12 cellular contexts compared by ENCODE assay signal in the genomic region with DNA sequence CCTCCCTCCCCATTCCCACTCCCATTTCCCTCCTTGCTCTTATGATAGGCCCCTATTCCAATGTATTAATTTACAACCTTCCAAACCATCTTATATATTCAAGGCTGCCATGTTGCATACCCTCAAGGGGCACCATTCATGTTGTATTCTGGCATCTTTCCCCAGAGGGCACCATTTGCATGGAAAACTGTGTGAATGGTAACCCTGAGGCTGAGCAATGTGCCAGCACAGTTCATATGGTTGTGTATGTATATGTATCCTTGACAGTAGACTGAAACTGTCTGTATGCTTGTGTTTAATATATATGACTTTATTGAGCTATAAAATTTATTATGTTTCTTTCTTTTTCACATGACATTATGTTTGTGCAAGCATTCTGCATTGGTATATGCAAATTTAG. TPM values are rescaled to one million over a fixed set of nuclear protein-coding genes. Genes with fewer than 3 reads are reported as not detected.
DNase-seq lines count a peak whose midpoint lies in the region; TF ChIP-seq lines count a peak whose summit lies in the region.
"Had no signal": no experiment of that assay in that cellular context is flagged by ENCODE, and none has a peak within 500 bp of the region (broad histone marks: within the 10 kb centered on the region; RNA-seq: fewer than 3 reads in every experiment).

No MANE protein-coding gene starts in this region.

- no peaks in the 10 kb centered on the region for H3K9me3 ChIP-seq in smooth muscle cell (replicated peaks; ENCODE audit: low read depth)

- H3K27me3 ChIP-seq in smooth muscle cell (ENCODE audit: low read depth): peaks cover 47% of the 10 kb centered on the region

- no peak overlapping the region for H3K4me2 ChIP-seq in smooth muscle cell

- no peaks in the 10 kb centered on the region for H3K36me3 ChIP-seq in smooth muscle cell (ENCODE audit: low read depth)

- DNase-seq in COLO668 (lab: John Stamatoyannopoulos, UW; ENCODE audit: unreplicated experiment) (peak; percentile 35), ELR (ENCODE audit: low read depth) (peak; percentile 36), NCI-H748 (lab: John Stamatoyannopoulos, UW; ENCODE audit: unreplicated experiment) (peak; percentile 67), endothelial cell (ENCODE audit: low spot score) (peak; percentile 9), H4 (ENCODE audit: low spot score) (no peak), smooth muscle cell (lab: John Stamatoyannopoulos, UW; ENCODE audit: unreplicated experiment) (no peak), 8988T (no peak), activated gamma-delta T cell (lab: John Stamatoyannopoulos, UW) (no peak)
- DNase-seq: CD4-positive, CD25-positive, alpha-beta regulatory T cell; SIG-M5 had no signal

- no peaks in the 10 kb centered on the region for H3F3A ChIP-seq in smooth muscle cell (ENCODE audit: low read depth)

- peaks cover 1% of the 10 kb centered on the region for H3K27me3 Mint-ChIP-seq in endothelial cell (ENCODE audit: unreplicated experiment)

- no peaks in the 10 kb centered on the region for H4K20me1 ChIP-seq in smooth muscle cell (ENCODE audit: low read depth)

- peaks cover 14% of the 10 kb centered on the region for H3K4me1 Mint-ChIP-seq in endothelial cell (ENCODE audit: unreplicated experiment)
- H3K4me1 Mint-ChIP-seq: activated naive CD4-positive, alpha-beta T cell treated with anti-CD3 and anti-CD28 coated beads, Interleukin-2, amount 50 U/mL, for 24 hours; CD4-positive, CD25-positive, alpha-beta regulatory T cell had no signal

- H3K9ac ChIP-seq in smooth muscle cell (ENCODE audit: low read depth): no peak overlapping the region

- H3K36me3 Mint-ChIP-seq in endothelial cell (ENCODE audit: low read depth, unreplicated experiment): no peaks in the 10 kb centered on the region
- H3K36me3 Mint-ChIP-seq: activated naive CD4-positive, alpha-beta T cell treated with anti-CD3 and anti-CD28 coated beads, Interleukin-2, amount 50 U/mL, for 24 hours; CD4-positive, CD25-positive, alpha-beta regulatory T cell had no signal

- H3K79me2 ChIP-seq in smooth muscle cell (ENCODE audit: low read depth): no peaks in the 10 kb centered on the region

- H3K4me1 ChIP-seq in smooth muscle cell (ENCODE audit: low read depth): peaks cover 22% of the 10 kb centered on the region

- H3K9me3 Mint-ChIP-seq in endothelial cell (ENCODE audit: unreplicated experiment): no peaks in the 10 kb centered on the region
- H3K9me3 Mint-ChIP-seq: activated naive CD4-positive, alpha-beta T cell treated with anti-CD3 and anti-CD28 coated beads, Interleukin-2, amount 50 U/mL, for 24 hours; neural crest cell had no signal

- H3K27ac Mint-ChIP-seq in endothelial cell (ENCODE audit: unreplicated experiment): no peak overlapping the region
- H3K27ac Mint-ChIP-seq: activated naive CD4-positive, alpha-beta T cell treated with anti-CD3 and anti-CD28 coated beads, Interleukin-2, amount 50 U/mL, for 24 hours; CD4-positive, CD25-positive, alpha-beta regulatory T cell had no signal

- no peak overlapping the region for H2AFZ ChIP-seq in smooth muscle cell (ENCODE audit: low read depth)

- TF ChIP-seq CTCF in endothelial cell (IDR thresholded peaks at IDR 0.05; ENCODE audit: unreplicated experiment) (no peak), smooth muscle cell (IDR thresholded peaks at IDR 0.05; ENCODE audit: borderline replicate concordance, insufficient read depth, poor library complexity, severe bottlenecking) (no peak)

- no peak overlapping the region for H3K4me3 ChIP-seq in smooth muscle cell

- H3K27ac ChIP-seq in smooth muscle cell (ENCODE audit: low read depth): no peak overlapping the region

- no peak overlapping the region for H3K4me3 Mint-ChIP-seq in endothelial cell (ENCODE audit: unreplicated experiment)
- H3K4me3 Mint-ChIP-seq: activated naive CD4-positive, alpha-beta T cell treated with anti-CD3 and anti-CD28 coated beads, Interleukin-2, amount 50 U/mL, for 24 hours; CD4-positive, CD25-positive, alpha-beta regulatory T cell; neural crest cell had no signal

RNA-seq across cellular contexts. Expression of gene RASSF10, which starts 7.3 kb away (rescaled TPM):
- total RNA-seq in endothelial cell (ENCODE audit: unreplicated experiment): 17.5 TPM
- not detected in 2 replicates for total RNA-seq in H4 (2014; rRNA removed; shearing (Covaris generic))
- total RNA-seq in smooth muscle cell: 1.7 and 2.2 TPM in 2 replicates
- polyA plus RNA-seq in smooth muscle cell: 0.07 TPM in 1 of 2 replicates, not detected in the other
- total RNA-seq: CD4-positive, CD25-positive, alpha-beta regulatory T cell had no signal
- polyA plus RNA-seq: CD4-positive, CD25-positive, alpha-beta regulatory T cell had no signal

Comparison
In these comparisons a context has a peak if more than half of its experiments do, and no peak if none do; other contexts are left out.
1. DNase-seq: peak in COLO668 (single experiment), ELR (single experiment), NCI-H748 (single experiment) and endothelial cell (single experiment); none in H4 (single experiment), smooth muscle cell (single experiment), 8988T (single experiment) and activated gamma-delta T cell (single experiment).